In genomic region chr13:47788844-47789243, GRCh38 we compare ENCODE assay signal across 29 cellular contexts.
"Had no signal": no experiment of that assay in that cellular context is flagged by ENCODE, and none has a peak within 500 bp of the region (broad histone marks: within the 10 kb centered on the region; RNA-seq: fewer than 3 reads in every experiment).

No MANE protein-coding gene starts in this region.

- H2AFZ ChIP-seq: hepatocyte had no signal

- FAIRE-seq: endometrium, endothelial cell of umbilical vein, frontal cortex had no signal

- H3K36me3 ChIP-seq: colonic mucosa, esophagus muscularis mucosa, esophagus squamous epithelium, gastrocnemius medialis, gastroesophageal sphincter, heart left ventricle, heart right ventricle had no signal

- H3K27ac Mint-ChIP-seq: dendritic cell treated with granulocyte-macrophage colony-stimulating factor and Interleukin-4, amounts not matched to agents 40 ng/mL and 50 ng/mL, for 4 days; effector memory CD8-positive, alpha-beta T cell; endodermal cell had no signal

- H3K27ac ChIP-seq: colonic mucosa, coronary artery, dorsolateral prefrontal cortex, epithelial cell of prostate, esophagus muscularis mucosa, esophagus squamous epithelium, foreskin keratinocyte, gastrocnemius medialis, gastroesophageal sphincter, heart left ventricle, heart right ventricle, hepatocyte had no signal

- H3K4me1 ChIP-seq: colonic mucosa, esophagus muscularis mucosa, esophagus squamous epithelium, foreskin keratinocyte, gastrocnemius medialis, gastroesophageal sphincter, heart left ventricle, heart right ventricle had no signal

- DNase-seq: colonic mucosa; cortex of kidney; dermis blood vessel endothelial cell; dorsolateral prefrontal cortex; effector CD4-positive, alpha-beta T cell; effector CD8-positive, alpha-beta T cell; effector memory CD4-positive, alpha-beta T cell; effector memory CD8-positive, alpha-beta T cell; endodermal cell; erythroblast; esophagus squamous epithelium; foreskin fibroblast; foreskin keratinocyte; foreskin melanocyte; gastrocnemius medialis; glutamatergic neuron; head of caudate nucleus; heart left ventricle; heart right ventricle had no signal

- ATAC-seq: effector memory CD8-positive, alpha-beta T cell; esophagus mucosa; foreskin keratinocyte; gastrocnemius medialis; gastroesophageal sphincter; heart left ventricle; heart right ventricle had no signal

- H3K79me2 ChIP-seq: hepatocyte had no signal

- H3K27me3 Mint-ChIP-seq: dendritic cell treated with granulocyte-macrophage colony-stimulating factor and Interleukin-4, amounts not matched to agents 40 ng/mL and 50 ng/mL, for 4 days; effector memory CD8-positive, alpha-beta T cell had no signal

- H3K4me2 ChIP-seq: hepatocyte had no signal

- H3K4me1 Mint-ChIP-seq: endodermal cell had no signal

- H3K27me3 ChIP-seq: colonic mucosa, dorsolateral prefrontal cortex, esophagus muscularis mucosa, esophagus squamous epithelium, foreskin keratinocyte, gastrocnemius medialis, gastroesophageal sphincter, heart left ventricle, heart right ventricle, hepatocyte had no signal

- H3K4me3 Mint-ChIP-seq: dendritic cell treated with granulocyte-macrophage colony-stimulating factor and Interleukin-4, amounts not matched to agents 40 ng/mL and 50 ng/mL, for 4 days; effector memory CD8-positive, alpha-beta T cell; endodermal cell had no signal

- H3K4me3 ChIP-seq: colonic mucosa, coronary artery, dorsolateral prefrontal cortex, esophagus muscularis mucosa, esophagus squamous epithelium, gastrocnemius medialis, gastroesophageal sphincter, heart left ventricle, heart right ventricle, hepatocyte had no signal
